In genomic region chr12:47894652-47895051, GRCh38 we compare ENCODE assay signal across 20 cellular contexts. TPM values are rescaled to one million over a fixed set of nuclear protein-coding genes. Genes with fewer than 3 reads are reported as not detected.
DNase-seq lines count a peak whose midpoint lies in the region; ATAC-seq and TF ChIP-seq lines count a peak whose summit lies in the region.
"Had no signal": no experiment of that assay in that cellular context is flagged by ENCODE, and none has a peak within 500 bp of the region (broad histone marks: within the 10 kb centered on the region; RNA-seq: fewer than 3 reads in every experiment).

No MANE protein-coding gene starts in this region.

- H3K27ac Mint-ChIP-seq in activated naive CD4-positive, alpha-beta T cell treated with anti-CD3 and anti-CD28 coated beads, Interleukin-2, amount 50 U/mL, for 24 hours, result peak overlapping the region; percentile 74
- no peak overlapping the region for H3K27ac Mint-ChIP-seq in activated naive CD4-positive, alpha-beta T cell treated with anti-CD3 and anti-CD28 coated beads for 36 hours
- peak overlapping the region; percentile 82 for H3K27ac Mint-ChIP-seq in stimulated activated naive B cell treated with anti-CD40 and anti-IgM and Interleukin-4, amounts not matched to agents 10 μg/mL and 1 μg/mL and 100 μg/mL, for 72 hours
- H3K27ac Mint-ChIP-seq: CD8-positive, alpha-beta T cell; GM23338 had no signal

- H3K9me3 Mint-ChIP-seq in activated naive CD4-positive, alpha-beta T cell treated with anti-CD3 and anti-CD28 coated beads, Interleukin-2, amount 50 U/mL, for 24 hours, result no peaks in the 10 kb centered on the region
- H3K9me3 Mint-ChIP-seq in activated naive CD4-positive, alpha-beta T cell treated with anti-CD3 and anti-CD28 coated beads for 36 hours, result no peaks in the 10 kb centered on the region
- no peaks in the 10 kb centered on the region for H3K9me3 Mint-ChIP-seq in stimulated activated naive B cell treated with anti-CD40 and anti-IgM and Interleukin-4, amounts not matched to agents 10 μg/mL and 1 μg/mL and 100 μg/mL, for 72 hours
- H3K9me3 Mint-ChIP-seq: CD8-positive, alpha-beta T cell; GM23338 had no signal

- CTCF ChIA-PET in activated naive CD4-positive, alpha-beta T cell treated with anti-CD3 and anti-CD28 coated beads for 36 hours (lab: Charles Lee), result interaction anchor here (1.1 to 3.2 kb wide), 3 partner anchors 9 to 55 kb away, joined by 3 to 17 read pairs (median 5); partner anchors contain the start of gene VDR
- CTCF ChIA-PET in RWPE1 (lab: Yijun Ruan, JAX), result no interaction called here

- no peaks in the 10 kb centered on the region for H3K27me3 Mint-ChIP-seq in activated naive CD4-positive, alpha-beta T cell treated with anti-CD3 and anti-CD28 coated beads, Interleukin-2, amount 50 U/mL, for 24 hours
- H3K27me3 Mint-ChIP-seq in activated naive CD4-positive, alpha-beta T cell treated with anti-CD3 and anti-CD28 coated beads for 36 hours (ENCODE audit: low read depth), result no peaks in the 10 kb centered on the region
- peaks cover 9 to 13% of the 10 kb centered on the region in 2 donors for H3K27me3 Mint-ChIP-seq in stimulated activated naive B cell treated with anti-CD40 and anti-IgM and Interleukin-4, amounts not matched to agents 10 μg/mL and 1 μg/mL and 100 μg/mL, for 72 hours

- DNase-seq in activated naive CD4-positive, alpha-beta T cell treated with anti-CD3 and anti-CD28 coated beads for 36 hours, result no peak
- no peak for DNase-seq in RWPE1 (ENCODE audit: low spot score)
- DNase-seq in mucosa of descending colon, result peak; percentile 74 to 79 (median 75)
- DNase-seq in stimulated activated naive B cell treated with anti-CD40 and anti-IgM and Interleukin-4, amounts not matched to agents 10 μg/mL and 1 μg/mL and 100 μg/mL, for 72 hours, result no peak
- no peak for DNase-seq in ecto neural progenitor cell (ENCODE audit: low spot score)
- no peak for DNase-seq in activated CD8-positive, alpha-beta memory T cell treated with anti-CD3 and anti-CD28 coated beads, Interleukin-2, amount 50 U/mL, for 48 hours
- DNase-seq: Calu3; CD8-positive, alpha-beta T cell; EL; MV-4-11; NCI-H1417; NCI-H187; NCI-H2227 treated with DMSO at 0.1 percent for 48 hours; NCI-H524; PC-9 had no signal

- ATAC-seq in mucosa of descending colon (peak; percentile 67), HG03342 (IDR thresholded peaks at IDR 0.05; ENCODE audit: unreplicated experiment) (no peak)
- no peak for ATAC-seq in stimulated activated naive B cell treated with anti-CD40 and anti-IgM and Interleukin-4, amounts not matched to agents 10 μg/mL and 1 μg/mL and 100 μg/mL, for 72 hours (replicated peaks)
- ATAC-seq: A549; CD8-positive, alpha-beta T cell; GM23338 had no signal

- peak overlapping the region; percentile 40 for H3K27ac ChIP-seq in RWPE1
- H3K27ac ChIP-seq: A549, PC-9, SJCRH30 had no signal

- peaks cover 43% of the 10 kb centered on the region for H3K4me1 ChIP-seq in mucosa of descending colon (ENCODE audit: low read depth)

- intact Hi-C loops in activated naive CD4-positive, alpha-beta T cell treated with anti-CD3 and anti-CD28 coated beads for 36 hours (cut with micrococcal nuclease), result no loop called here
- intact Hi-C loops in mucosa of descending colon (cut with DNase I, micrococcal nuclease), result no loop called here

- peaks cover 51% of the 10 kb centered on the region for H3K4me1 Mint-ChIP-seq in activated naive CD4-positive, alpha-beta T cell treated with anti-CD3 and anti-CD28 coated beads, Interleukin-2, amount 50 U/mL, for 24 hours
- peaks cover 49% of the 10 kb centered on the region for H3K4me1 Mint-ChIP-seq in activated naive CD4-positive, alpha-beta T cell treated with anti-CD3 and anti-CD28 coated beads for 36 hours (ENCODE audit: low read depth)
- peaks cover 40 to 56% of the 10 kb centered on the region in 2 donors for H3K4me1 Mint-ChIP-seq in stimulated activated naive B cell treated with anti-CD40 and anti-IgM and Interleukin-4, amounts not matched to agents 10 μg/mL and 1 μg/mL and 100 μg/mL, for 72 hours

- H3K9me3 ChIP-seq in mucosa of descending colon, result no peaks in the 10 kb centered on the region
- H3K9me3 ChIP-seq: A549, SJCRH30 had no signal

- TF ChIP-seq CTCF in RWPE1 (conservative IDR thresholded peaks at IDR 0.05; ENCODE audit: low read depth) (no peak), mucosa of descending colon (IDR thresholded peaks at IDR 0.05) (no peak)

- peaks cover 2% of the 10 kb centered on the region for H3K36me3 Mint-ChIP-seq in activated naive CD4-positive, alpha-beta T cell treated with anti-CD3 and anti-CD28 coated beads, Interleukin-2, amount 50 U/mL, for 24 hours
- H3K36me3 Mint-ChIP-seq in activated naive CD4-positive, alpha-beta T cell treated with anti-CD3 and anti-CD28 coated beads for 36 hours (ENCODE audit: low read depth), result peaks cover 42% of the 10 kb centered on the region
- peaks cover 40 to 73% of the 10 kb centered on the region in 2 donors for H3K36me3 Mint-ChIP-seq in stimulated activated naive B cell treated with anti-CD40 and anti-IgM and Interleukin-4, amounts not matched to agents 10 μg/mL and 1 μg/mL and 100 μg/mL, for 72 hours
- H3K36me3 Mint-ChIP-seq: CD8-positive, alpha-beta T cell had no signal

- H3K4me3 Mint-ChIP-seq in activated naive CD4-positive, alpha-beta T cell treated with anti-CD3 and anti-CD28 coated beads, Interleukin-2, amount 50 U/mL, for 24 hours, result no peak overlapping the region
- H3K4me3 Mint-ChIP-seq in activated naive CD4-positive, alpha-beta T cell treated with anti-CD3 and anti-CD28 coated beads for 36 hours, result no peak overlapping the region
- peak overlapping the region; percentile 47 to 51 for H3K4me3 Mint-ChIP-seq in stimulated activated naive B cell treated with anti-CD40 and anti-IgM and Interleukin-4, amounts not matched to agents 10 μg/mL and 1 μg/mL and 100 μg/mL, for 72 hours
- H3K4me3 Mint-ChIP-seq: CD8-positive, alpha-beta T cell; GM23338 had no signal

- POLR2A ChIA-PET in RWPE1 (lab: Yijun Ruan, JAX; ENCODE audit: low non-redundant PET), result interaction anchor here (1.5 kb wide), 1 partner anchor 10 kb away, joined by 3 read pairs; the partner anchor contains the start of gene VDR

- H3K4me3 ChIP-seq in mucosa of descending colon, result no peak overlapping the region
- H3K4me3 ChIP-seq: A549, GM23338, PC-9, SJCRH30 had no signal

- no peaks in the 10 kb centered on the region for H3K36me3 ChIP-seq in mucosa of descending colon (ENCODE audit: low read depth)
- H3K36me3 ChIP-seq: SJCRH30 had no signal

RNA-seq across cellular contexts. Expression of gene VDR, which starts 10.1 kb away (rescaled TPM):
- 10 to 100 TPM; 56.4 to 57.7 TPM for total RNA-seq in activated naive CD4-positive, alpha-beta T cell treated with anti-CD3 and anti-CD28 coated beads for 36 hours
- 100 to 1,000 TPM in 2 of 3 donors, 10 to 100 TPM in 1; 69.5 to 175 (median 162) TPM for total RNA-seq in mucosa of descending colon

Comparison
In these comparisons a context has a peak if more than half of its experiments do, and no peak if none do; other contexts are left out.
1. H3K4me3 Mint-ChIP-seq: peak in stimulated activated naive B cell treated with anti-CD40 and anti-IgM and Interleukin-4, amounts not matched to agents 10 μg/mL and 1 μg/mL and 100 μg/mL, for 72 hours (2 of 2); none in activated naive CD4-positive, alpha-beta T cell treated with anti-CD3 and anti-CD28 coated beads, Interleukin-2, amount 50 U/mL, for 24 hours (single experiment) and activated naive CD4-positive, alpha-beta T cell treated with anti-CD3 and anti-CD28 coated beads for 36 hours (single experiment).
2. DNase-seq: peak in mucosa of descending colon (3 of 3); none in activated naive CD4-positive, alpha-beta T cell treated with anti-CD3 and anti-CD28 coated beads for 36 hours (single experiment), RWPE1 (single experiment), stimulated activated naive B cell treated with anti-CD40 and anti-IgM and Interleukin-4, amounts not matched to agents 10 μg/mL and 1 μg/mL and 100 μg/mL, for 72 hours (single experiment), ecto neural progenitor cell (single experiment) and activated CD8-positive, alpha-beta memory T cell treated with anti-CD3 and anti-CD28 coated beads, Interleukin-2, amount 50 U/mL, for 48 hours (single experiment).